Comparison of ENCODE assay signal across 7 cellular contexts in the genomic region with DNA sequence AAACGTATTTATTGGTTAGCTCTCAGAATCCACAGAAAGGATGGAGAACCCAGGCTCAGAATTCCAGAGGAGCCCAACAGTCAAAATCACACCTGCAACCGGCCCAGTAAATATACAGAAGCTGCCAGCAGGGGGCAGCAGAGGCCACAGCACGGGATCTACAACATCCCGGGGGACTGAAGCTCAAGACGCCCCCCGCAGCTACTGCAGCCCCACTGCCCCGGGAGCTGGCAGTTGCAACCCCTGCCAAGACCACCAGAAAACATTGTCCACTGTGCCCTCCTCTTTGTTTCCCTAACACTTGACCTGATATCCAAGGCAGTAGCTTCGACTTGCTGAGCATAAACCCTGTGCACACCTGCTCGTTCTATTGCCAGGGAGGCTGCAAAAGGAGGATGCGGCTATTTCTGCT. TPM values are rescaled to one million over a fixed set of nuclear protein-coding genes. Genes with fewer than 3 reads are reported as not detected.
A peak's percentile ranks its signal among the peaks of the same experiment; 100 is the strongest.
DNase-seq lines count a peak whose midpoint lies in the region; ATAC-seq, FAIRE-seq and TF ChIP-seq lines count a peak whose summit lies in the region.
"Not testable (repeated sequence)": the region's sequence is repeated elsewhere in the genome, so short reads cannot be mapped to it uniquely, and the experiment has no call there.

No MANE protein-coding gene starts in this region.

- not testable (repeated sequence) for H2BK12ac ChIP-seq in mesenchymal stem cell (ENCODE audit: low read length in 2 of 2)

- not testable (repeated sequence) for H3K18ac ChIP-seq in mesenchymal stem cell (ENCODE audit: low read depth in 1 of 2, low read length in 2 of 2)

- peak; percentile 82 for FAIRE-seq in GM12892 (lab: Jason Lieb, UNC)

- not testable (repeated sequence) for H3K4me1 ChIP-seq in endodermal cell (ENCODE audit: control insufficient read depth, insufficient read depth, low read length); mesenchymal stem cell (ENCODE audit: control insufficient read depth, insufficient read depth, low read depth, low read length)

- H3K27ac ChIP-seq in SU-DHL-6 (ENCODE audit: low read depth, low read length); endodermal cell (ENCODE audit: low read depth, low read length); mesenchymal stem cell (ENCODE audit: low read length, poor library complexity, severe bottlenecking): not testable (repeated sequence)

- H2BK120ac ChIP-seq in mesenchymal stem cell (ENCODE audit: low read depth, low read length) = not testable (repeated sequence)

- H3K36me3 Mint-ChIP-seq in activated T-cell treated with anti-CD3 and anti-CD28 coated beads, Interleukin-2, amount 50 U/mL, for 72 hours (ENCODE audit: insufficient read depth in 2 of 2); endodermal cell (ENCODE audit: low read depth): not testable (repeated sequence)

- not testable (repeated sequence) for H3K36me3 ChIP-seq in SU-DHL-6 (ENCODE audit: low read length); endodermal cell (ENCODE audit: control insufficient read depth, insufficient read depth, low read length); mesenchymal stem cell (ENCODE audit: control insufficient read depth in 1 of 2, insufficient read depth in 2 of 2, low read depth in 1 of 2, low read length in 2 of 2)

- not testable (repeated sequence) for H3K4me1 Mint-ChIP-seq in activated T-cell treated with anti-CD3 and anti-CD28 coated beads, Interleukin-2, amount 50 U/mL, for 72 hours (ENCODE audit: low read depth); endodermal cell

- not testable (repeated sequence) for H3K4me3 Mint-ChIP-seq in activated T-cell treated with anti-CD3 and anti-CD28 coated beads, Interleukin-2, amount 50 U/mL, for 72 hours; endodermal cell

- not testable (repeated sequence) for H3K4me2 ChIP-seq in SU-DHL-6 (ENCODE audit: low read depth, low read length, poor library complexity, severe bottlenecking); mesenchymal stem cell (ENCODE audit: low read length, poor library complexity, severe bottlenecking)

- not testable (repeated sequence) for H3K14ac ChIP-seq in mesenchymal stem cell (ENCODE audit: low read length in 2 of 2)

- peak; percentile 76 to 79 for ATAC-seq in activated T-cell treated with anti-CD3 and anti-CD28 coated beads, Interleukin-2, amount 50 U/mL, for 72 hours (replicated peaks in 1 of 2)

- H3K27me3 Mint-ChIP-seq in activated T-cell treated with anti-CD3 and anti-CD28 coated beads, Interleukin-2, amount 50 U/mL, for 72 hours (ENCODE audit: low read depth) = peaks cover 32% of the 10 kb centered on the region
- H3K27me3 Mint-ChIP-seq in endodermal cell (ENCODE audit: insufficient read depth) = peaks cover 11% of the 10 kb centered on the region

- H4K20me1 ChIP-seq in SU-DHL-6 (ENCODE audit: low read depth, low read length) = not testable (repeated sequence)

- not testable (repeated sequence) for H4K91ac ChIP-seq in mesenchymal stem cell (ENCODE audit: low read length)

- H3K9me3 Mint-ChIP-seq in activated T-cell treated with anti-CD3 and anti-CD28 coated beads, Interleukin-2, amount 50 U/mL, for 72 hours; endodermal cell: not testable (repeated sequence)

- TF ChIP-seq POLR2A in GM12892 (IDR thresholded peaks at IDR 0.05; ENCODE audit: low read depth, low read length) = not testable (repeated sequence)

- H3K27me3 ChIP-seq in SU-DHL-6 (ENCODE audit: low read length); endodermal cell (ENCODE audit: control insufficient read depth, insufficient read depth, low read length, poor library complexity, severe bottlenecking): not testable (repeated sequence)
- peaks cover 11 to 26% of the 10 kb centered on the region in 2 experiments for H3K27me3 ChIP-seq in mesenchymal stem cell (ENCODE audit: control insufficient read depth in 1 of 2, insufficient read depth in 1 of 2, low read length in 2 of 2)

- H3K4ac ChIP-seq in mesenchymal stem cell (ENCODE audit: low read depth in 1 of 2, low read length in 2 of 2) = not testable (repeated sequence)

- H2AK5ac ChIP-seq in mesenchymal stem cell (ENCODE audit: low read length, severe bottlenecking) = not testable (repeated sequence)

- 0 to 29% methylated on average over 1 to 10 of the region's 10 CpGs for WGBS in endodermal cell (ENCODE audit: insufficient coverage in 1 of 2, insufficient read length in 1 of 2), 2 experiments
- WGBS in mesenchymal stem cell = 19% methylated on average over 9 of the region's 10 CpGs

- not testable (repeated sequence) for H2AFZ ChIP-seq in SU-DHL-6 (ENCODE audit: low read depth, low read length, severe bottlenecking); mesenchymal stem cell (ENCODE audit: low read depth, low read length)

- H3K27ac Mint-ChIP-seq in activated T-cell treated with anti-CD3 and anti-CD28 coated beads, Interleukin-2, amount 50 U/mL, for 72 hours = peak overlapping the region; percentile 21
- not testable (repeated sequence) for H3K27ac Mint-ChIP-seq in endodermal cell

- TF ChIP-seq CTCF in SU-DHL-6 (IDR thresholded peaks at IDR 0.05; ENCODE audit: insufficient read depth, low read length, poor library complexity, severe bottlenecking) (peak; percentile 71), endodermal cell (conservative IDR thresholded peaks at IDR 0.05) (peak; percentile 85)

- H3K79me1 ChIP-seq in mesenchymal stem cell (replicated peaks; ENCODE audit: low read length, poor library complexity, severe bottlenecking) = not testable (repeated sequence)

- not testable (repeated sequence) for DNase-seq in GM12892 (ENCODE audit: insufficient read length)
- DNase-seq in NCI-H1436 (lab: John Stamatoyannopoulos, UW) (peak; percentile 27), endodermal cell (peak; percentile 79), mesenchymal stem cell (peak; percentile 14)
- peak; percentile 59 to 73 for DNase-seq in activated T-cell treated with anti-CD3 and anti-CD28 coated beads, Interleukin-2, amount 50 U/mL, for 72 hours
- peak; percentile 49 for DNase-seq in stimulated activated CD4-positive, alpha-beta T cell treated with anti-CD3 and anti-CD28 coated beads, Interleukin-2, amount 100 ng/mL, for 4 hours (ENCODE audit: low read depth)

- not testable (repeated sequence) for H3K9ac ChIP-seq in SU-DHL-6 (ENCODE audit: low read length); endodermal cell (ENCODE audit: extremely low read depth, low read length, poor library complexity, severe bottlenecking); mesenchymal stem cell (ENCODE audit: low read length)

- H3F3A ChIP-seq in SU-DHL-6 (ENCODE audit: insufficient read depth) = not testable (repeated sequence)

- H2BK5ac ChIP-seq in mesenchymal stem cell (ENCODE audit: low read depth, low read length, poor library complexity, severe bottlenecking) = not testable (repeated sequence)

- not testable (repeated sequence) for H3K4me3 ChIP-seq in SU-DHL-6 (ENCODE audit: insufficient read depth, low read length, poor library complexity, severe bottlenecking); endodermal cell (ENCODE audit: low read length); mesenchymal stem cell (ENCODE audit: insufficient read depth in 1 of 2, low read depth in 1 of 2, low read length in 2 of 2)

- H3K79me2 ChIP-seq in SU-DHL-6 (ENCODE audit: insufficient read depth, low read length) = not testable (repeated sequence)

- not testable (repeated sequence) for H3K23ac ChIP-seq in mesenchymal stem cell (ENCODE audit: low read length in 2 of 2)

- H3K9me2 ChIP-seq in SU-DHL-6 (replicated peaks; ENCODE audit: insufficient read depth, low read length) = not testable (repeated sequence)

- not testable (repeated sequence) for H2BK15ac ChIP-seq in mesenchymal stem cell (ENCODE audit: low read depth, poor library complexity, severe bottlenecking)

- H3K9me3 ChIP-seq in SU-DHL-6 (ENCODE audit: insufficient read depth, low read length); endodermal cell (ENCODE audit: control insufficient read depth, low read length); mesenchymal stem cell (ENCODE audit: control insufficient read depth, low read length): not testable (repeated sequence)

- H4K8ac ChIP-seq in mesenchymal stem cell (ENCODE audit: low read length) = not testable (repeated sequence)

RNA-seq across cellular contexts. Expression of gene AZGP1, which starts 4.0 kb away (rescaled TPM):
- not detected for polyA plus RNA-seq in GM12892 (2012; ENCODE audit: missing spikeins)
- total RNA-seq in activated T-cell treated with anti-CD3 and anti-CD28 coated beads, Interleukin-2, amount 50 U/mL, for 72 hours = not detected
- total RNA-seq in endodermal cell = not detected
- 0.39 TPM for polyA plus RNA-seq in endodermal cell (2013, experiment 1 of 2)
- polyA plus RNA-seq in endodermal cell (2013, experiment 2 of 2) = not detected
- polyA plus RNA-seq in mesenchymal stem cell (2013, experiment 1 of 2) = not detected
- not detected for polyA plus RNA-seq in mesenchymal stem cell (2013, experiment 2 of 2)

RNA-seq across cellular contexts. Expression of gene ZKSCAN1, which starts 35.6 kb away (rescaled TPM):
- 21.8 TPM for polyA plus RNA-seq in GM12892 (2012; ENCODE audit: missing spikeins)
- total RNA-seq in activated T-cell treated with anti-CD3 and anti-CD28 coated beads, Interleukin-2, amount 50 U/mL, for 72 hours = 10 to 100 TPM; 70.3 to 78.2 TPM
- 10 to 100 TPM; 57.1 to 68.0 TPM for total RNA-seq in endodermal cell
- 43.6 TPM for polyA plus RNA-seq in endodermal cell (2013, experiment 1 of 2)
- polyA plus RNA-seq in endodermal cell (2013, experiment 2 of 2) = 42.6 TPM
- polyA plus RNA-seq in mesenchymal stem cell (2013, experiment 1 of 2) = 18.7 TPM
- polyA plus RNA-seq in mesenchymal stem cell (2013, experiment 2 of 2) = 18.2 TPM

RNA-seq across cellular contexts. Expression of gene GJC3, which starts 50.4 kb away (rescaled TPM):
- 0.66 TPM for polyA plus RNA-seq in GM12892 (2012; ENCODE audit: missing spikeins)
- total RNA-seq in activated T-cell treated with anti-CD3 and anti-CD28 coated beads, Interleukin-2, amount 50 U/mL, for 72 hours = 1 to 10 TPM in 1 of 2 donors, under 1 TPM in 1; 0.58 to 1.7 TPM
- 1 to 10 TPM in 1 of 2 donors, under 1 TPM in 1; 0.82 to 1.4 TPM for total RNA-seq in endodermal cell
- 0.43 TPM for polyA plus RNA-seq in endodermal cell (2013, experiment 1 of 2)
- polyA plus RNA-seq in endodermal cell (2013, experiment 2 of 2) = not detected
- polyA plus RNA-seq in mesenchymal stem cell (2013, experiment 1 of 2) = not detected
- not detected for polyA plus RNA-seq in mesenchymal stem cell (2013, experiment 2 of 2)
